8 cellular contexts compared by ENCODE assay signal in genomic region chr6:142155895-142156757, GRCh38. TPM values are rescaled to one million over a fixed set of nuclear protein-coding genes. Genes with fewer than 3 reads are reported as not detected.
DNase-seq lines count a peak whose midpoint lies in the region; ATAC-seq and TF ChIP-seq lines count a peak whose summit lies in the region.

No MANE protein-coding gene starts in this region.

- H2AFZ ChIP-seq in osteoblast (ENCODE audit: low read length), result no peak overlapping the region

- H3K36me3 ChIP-seq in osteoblast (ENCODE audit: insufficient read depth, low read length), result no peaks in the 10 kb centered on the region

- DNase-seq in NCI-H146 (lab: John Stamatoyannopoulos, UW) (peak; percentile 23), NCI-H146 treated with DMSO at 0.1 percent for 48 hours (lab: John Stamatoyannopoulos, UW; ENCODE audit: unreplicated experiment) (no peak), RKO (ENCODE audit: low spot score) (peak; percentile 35), fibroblast of mammary gland (ENCODE audit: low read depth) (peak; percentile 32), osteoblast (ENCODE audit: insufficient read length, low spot score, missing footprints) (peak; percentile 50)
- DNase-seq in stimulated activated naive CD4-positive, alpha-beta T cell treated with Interleukin-2 at 50 U/mL for 16 hours (lab: John Stamatoyannopoulos, UW), result no peak

- no peaks in the 10 kb centered on the region for H4K20me1 ChIP-seq in osteoblast (ENCODE audit: insufficient read depth, low read length)

- peaks cover 87% of the 10 kb centered on the region for H3K79me2 ChIP-seq in osteoblast (ENCODE audit: insufficient read depth, low read length)

- peak overlapping the region; percentile 55 for H3K4me2 ChIP-seq in osteoblast (ENCODE audit: insufficient read depth, low read length)

- peak; percentile 37 for TF ChIP-seq CTCF in fibroblast of mammary gland (conservative IDR thresholded peaks at IDR 0.05; ENCODE audit: control insufficient read depth, insufficient read depth, low read depth, low read length)
- TF ChIP-seq CTCF in osteoblast (IDR thresholded peaks at IDR 0.05; ENCODE audit: extremely low read depth, low read depth, low read length), result peak; percentile 48

- no peaks in the 10 kb centered on the region for H3K27me3 ChIP-seq in osteoblast (ENCODE audit: insufficient read depth, low read length)

- no peaks in the 10 kb centered on the region for H3K9me3 ChIP-seq in osteoblast (ENCODE audit: low read depth, low read length)

- ATAC-seq in HG02938 (IDR thresholded peaks at IDR 0.05; ENCODE audit: unreplicated experiment), result peak; percentile 67
- no peak for ATAC-seq in GM21515 (IDR thresholded peaks at IDR 0.05; ENCODE audit: unreplicated experiment)

- no peak overlapping the region for H3K4me3 ChIP-seq in fibroblast of mammary gland (ENCODE audit: control insufficient read depth, low read depth, low read length)
- H3K4me3 ChIP-seq in osteoblast (ENCODE audit: insufficient read depth, low read length), result no peak overlapping the region

- peaks cover 30% of the 10 kb centered on the region for H3K4me1 ChIP-seq in osteoblast (ENCODE audit: insufficient read depth, low read length)

- H3K27ac ChIP-seq in osteoblast (ENCODE audit: low read depth, low read length), result peak overlapping the region; percentile 54

RNA-seq across cellular contexts. Expression of gene VTA1, which starts 9.1 kb away (rescaled TPM):
- total RNA-seq in osteoblast, result 61.5 and 65.1 TPM in 2 replicates

RNA-seq across cellular contexts. Expression of gene NMBR, which starts 9.2 kb away (rescaled TPM):
- not detected in 2 replicates for total RNA-seq in osteoblast

RNA-seq across cellular contexts. Expression of gene GJE1, which starts 23.4 kb away (rescaled TPM):
- not detected in 2 replicates for total RNA-seq in osteoblast

Comparison
In these comparisons a context has a peak if more than half of its experiments do, and no peak if none do; other contexts are left out.
1. DNase-seq: peak in NCI-H146 (single experiment), RKO (single experiment), fibroblast of mammary gland (single experiment) and osteoblast (single experiment); none in NCI-H146 treated with DMSO at 0.1 percent for 48 hours (single experiment) and stimulated activated naive CD4-positive, alpha-beta T cell treated with Interleukin-2 at 50 U/mL for 16 hours (single experiment).